8 cellular contexts compared by ENCODE assay signal in the genomic region with DNA sequence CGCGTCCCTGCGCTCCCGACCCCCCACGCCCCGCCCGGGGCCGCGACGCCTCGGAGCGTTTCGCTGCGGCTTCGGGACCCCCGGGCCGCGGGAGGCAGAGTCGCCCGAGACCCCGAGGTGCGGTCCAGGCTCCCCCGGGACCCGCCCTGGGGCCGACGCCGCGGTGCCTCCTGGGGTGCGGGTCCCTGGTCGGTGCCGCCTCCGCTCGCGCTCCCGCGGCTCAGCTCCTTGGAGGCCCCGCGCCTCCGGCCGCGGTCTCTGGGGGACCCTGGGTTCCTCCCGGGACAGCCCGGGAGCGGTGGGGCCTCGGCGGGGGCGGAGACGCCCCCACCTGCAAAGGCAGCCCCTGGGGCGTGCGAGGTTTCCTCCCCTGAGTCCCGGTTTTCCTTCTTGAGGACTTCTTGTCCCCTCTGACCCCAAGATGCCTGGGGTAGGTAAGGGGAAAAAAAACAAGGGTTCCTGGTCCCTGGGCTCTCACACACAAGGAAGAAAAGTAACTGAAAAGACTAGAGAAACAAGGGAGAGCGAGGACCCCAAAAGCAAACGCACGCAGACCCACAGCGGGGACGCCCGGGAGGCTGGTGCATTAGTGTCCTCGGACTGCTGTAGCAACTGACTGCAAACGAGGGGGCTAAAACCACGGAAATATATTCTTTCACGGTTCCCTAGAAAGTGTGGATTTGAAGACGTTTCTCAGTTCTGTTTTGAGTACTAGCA. TPM values are rescaled to one million over a fixed set of nuclear protein-coding genes. Genes with fewer than 3 reads are reported as not detected.
DNase-seq lines count a peak whose midpoint lies in the region; ATAC-seq and TF ChIP-seq lines count a peak whose summit lies in the region.

No MANE protein-coding gene starts in this region.

- intact Hi-C loops in Caco-2 (cut with micrococcal nuclease; ENCODE audit: unreplicated experiment): loop anchor here (1.0 to 2.0 kb wide), 2 partner anchors 23 to 59 kb away; a partner anchor contains a TSS

- peaks cover 13% of the 10 kb centered on the region; the same call in 1 of the 2 replicates for H3K9me3 ChIP-seq in Caco-2

- POLR2A ChIA-PET in Caco-2 (lab: Charles Lee): interaction anchor here (0.7 to 1.2 kb wide), 2 partner anchors 25 to 1896 kb away, joined by 3 to 7 read pairs; a partner anchor contains a TSS

- peak in 1 of 2 experiments; percentile 15 for DNase-seq in Caco-2
- DNase-seq in HFF-Myc (ENCODE audit: extremely low read depth, low read depth): no peak
- DNase-seq in activated T-cell treated with anti-CD3 and anti-CD28 coated beads, Interleukin-2, amount 50 U/mL, for 4 hours: no peak
- no peak for DNase-seq in NCI-H2107 treated with DMSO at 0.1 percent for 48 hours (lab: John Stamatoyannopoulos, UW; ENCODE audit: unreplicated experiment)
- no peak for DNase-seq in NCI-H524 treated with DMSO at 0.1 percent for 48 hours (lab: John Stamatoyannopoulos, UW)

- H3K27me3 Mint-ChIP-seq in Caco-2 (ENCODE audit: insufficient read depth, unreplicated experiment): no peaks in the 10 kb centered on the region
- no peaks in the 10 kb centered on the region for H3K27me3 Mint-ChIP-seq in activated T-cell treated with anti-CD3 and anti-CD28 coated beads, Interleukin-2, amount 50 U/mL, for 4 hours (ENCODE audit: low read depth)
- no peaks in the 10 kb centered on the region for H3K27me3 Mint-ChIP-seq in stimulated activated memory B cell treated with anti-CD40 and anti-IgM and Interleukin-4, amounts not matched to agents 10 μg/mL and 1 μg/mL and 100 μg/mL, for 72 hours

- H3K4me3 ChIP-seq in Caco-2 (ENCODE audit: low read depth, low read length) (peak overlapping the region; percentile 77), HFF-Myc (replicated peaks; ENCODE audit: low read depth, low read length) (peak overlapping the region; percentile 62), iPS-11a (ENCODE audit: low read depth, low read length) (peak overlapping the region; percentile 58)

- H3K27me3 ChIP-seq in Caco-2 (replicated peaks; ENCODE audit: control insufficient read depth, insufficient read depth, low read length): no peaks in the 10 kb centered on the region

- peak overlapping the region; percentile 79 for H3K4me3 Mint-ChIP-seq in Caco-2 (ENCODE audit: unreplicated experiment)
- peak overlapping the region; percentile 77 for H3K4me3 Mint-ChIP-seq in activated T-cell treated with anti-CD3 and anti-CD28 coated beads, Interleukin-2, amount 50 U/mL, for 4 hours
- H3K4me3 Mint-ChIP-seq in stimulated activated memory B cell treated with anti-CD40 and anti-IgM and Interleukin-4, amounts not matched to agents 10 μg/mL and 1 μg/mL and 100 μg/mL, for 72 hours: peak overlapping the region; percentile 79

- ATAC-seq in activated T-cell treated with anti-CD3 and anti-CD28 coated beads, Interleukin-2, amount 50 U/mL, for 4 hours: peak; percentile 21
- ATAC-seq in stimulated activated memory B cell treated with anti-CD40 and anti-IgM and Interleukin-4, amounts not matched to agents 10 μg/mL and 1 μg/mL and 100 μg/mL, for 72 hours: peak; percentile 42
- ATAC-seq in GM18867 (IDR thresholded peaks at IDR 0.05; ENCODE audit: unreplicated experiment): no peak

- H3K4me1 ChIP-seq in Caco-2: no peaks in the 10 kb centered on the region

- CTCF ChIA-PET in Caco-2 (lab: Charles Lee): interaction anchor here (0.7 to 1.2 kb wide), 4 partner anchors 18 to 109 kb away, joined by 3 to 10 read pairs (median 6); no protein-coding TSS in a partner anchor

- BruUV-seq in Caco-2 (replicated peaks; lab: Mats Ljungman, UMichigan): no TSS peak

- TF ChIP-seq CTCF in Caco-2 (IDR thresholded peaks at IDR 0.05; ENCODE audit: insufficient read depth in 1 of 2, low read depth in 1 of 2, low read length in 1 of 2, severe bottlenecking in 1 of 2, unreplicated experiment in 1 of 2): no peak
- no peak for TF ChIP-seq CTCF in HFF-Myc (IDR thresholded peaks at IDR 0.05; ENCODE audit: low read depth, low read length, missing control alignments)

- H3K36me3 Mint-ChIP-seq in Caco-2 (ENCODE audit: insufficient read depth, unreplicated experiment): peaks cover 31% of the 10 kb centered on the region
- H3K36me3 Mint-ChIP-seq in activated T-cell treated with anti-CD3 and anti-CD28 coated beads, Interleukin-2, amount 50 U/mL, for 4 hours (ENCODE audit: insufficient read depth): peaks cover 16% of the 10 kb centered on the region
- peaks cover 24% of the 10 kb centered on the region for H3K36me3 Mint-ChIP-seq in stimulated activated memory B cell treated with anti-CD40 and anti-IgM and Interleukin-4, amounts not matched to agents 10 μg/mL and 1 μg/mL and 100 μg/mL, for 72 hours

- no peak overlapping the region for H3K27ac Mint-ChIP-seq in Caco-2 (ENCODE audit: unreplicated experiment)
- peak overlapping the region; percentile 98 for H3K27ac Mint-ChIP-seq in stimulated activated memory B cell treated with anti-CD40 and anti-IgM and Interleukin-4, amounts not matched to agents 10 μg/mL and 1 μg/mL and 100 μg/mL, for 72 hours

- H3K4me1 Mint-ChIP-seq in Caco-2 (ENCODE audit: low read depth, unreplicated experiment): peaks cover 6% of the 10 kb centered on the region
- peaks cover 12% of the 10 kb centered on the region for H3K4me1 Mint-ChIP-seq in activated T-cell treated with anti-CD3 and anti-CD28 coated beads, Interleukin-2, amount 50 U/mL, for 4 hours (ENCODE audit: low read depth)
- H3K4me1 Mint-ChIP-seq in stimulated activated memory B cell treated with anti-CD40 and anti-IgM and Interleukin-4, amounts not matched to agents 10 μg/mL and 1 μg/mL and 100 μg/mL, for 72 hours: peaks cover 20% of the 10 kb centered on the region

- H3K9me3 Mint-ChIP-seq in Caco-2 (ENCODE audit: unreplicated experiment): no peaks in the 10 kb centered on the region
- no peaks in the 10 kb centered on the region for H3K9me3 Mint-ChIP-seq in activated T-cell treated with anti-CD3 and anti-CD28 coated beads, Interleukin-2, amount 50 U/mL, for 4 hours
- peaks cover 3% of the 10 kb centered on the region for H3K9me3 Mint-ChIP-seq in stimulated activated memory B cell treated with anti-CD40 and anti-IgM and Interleukin-4, amounts not matched to agents 10 μg/mL and 1 μg/mL and 100 μg/mL, for 72 hours

- no peaks in the 10 kb centered on the region for H3K36me3 ChIP-seq in Caco-2 (ENCODE audit: control insufficient read depth, insufficient read depth, low read length)

RNA-seq across cellular contexts. Expression of a gene that starts 0.7 kb away (rescaled TPM):
- total RNA-seq in Caco-2 (2022): 4.7 and 6.2 TPM in 2 replicates
- total RNA-seq in activated T-cell treated with anti-CD3 and anti-CD28 coated beads, Interleukin-2, amount 50 U/mL, for 4 hours: 1 to 10 TPM; 1.2 to 1.6 (median 1.3) TPM

RNA-seq across cellular contexts. Expression of a gene that starts 22.3 kb away (rescaled TPM):
- total RNA-seq in Caco-2 (2022): 3.6 and 3.7 TPM in 2 replicates
- 1 to 10 TPM; 1.0 to 1.2 (median 1.2) TPM for total RNA-seq in activated T-cell treated with anti-CD3 and anti-CD28 coated beads, Interleukin-2, amount 50 U/mL, for 4 hours

RNA-seq across cellular contexts. Expression of a gene that starts 25.1 kb away (rescaled TPM):
- total RNA-seq in Caco-2 (2022): 0.57 and 0.93 TPM in 2 replicates
- not detected for total RNA-seq in activated T-cell treated with anti-CD3 and anti-CD28 coated beads, Interleukin-2, amount 50 U/mL, for 4 hours

RNA-seq across cellular contexts. Expression of a gene that starts 56.7 kb away (rescaled TPM):
- total RNA-seq in Caco-2 (2022): 118 and 119 TPM in 2 replicates
- 100 to 1,000 TPM; 180 to 212 (median 188) TPM for total RNA-seq in activated T-cell treated with anti-CD3 and anti-CD28 coated beads, Interleukin-2, amount 50 U/mL, for 4 hours

RNA-seq across cellular contexts. Expression of a gene that starts 58.7 kb away (rescaled TPM):
- 5.8 and 7.6 TPM in 2 replicates for total RNA-seq in Caco-2 (2022)
- total RNA-seq in activated T-cell treated with anti-CD3 and anti-CD28 coated beads, Interleukin-2, amount 50 U/mL, for 4 hours: 1 to 10 TPM; 3.6 to 4.1 (median 3.7) TPM
